11 cellular contexts compared by ENCODE assay signal in the genomic region with DNA sequence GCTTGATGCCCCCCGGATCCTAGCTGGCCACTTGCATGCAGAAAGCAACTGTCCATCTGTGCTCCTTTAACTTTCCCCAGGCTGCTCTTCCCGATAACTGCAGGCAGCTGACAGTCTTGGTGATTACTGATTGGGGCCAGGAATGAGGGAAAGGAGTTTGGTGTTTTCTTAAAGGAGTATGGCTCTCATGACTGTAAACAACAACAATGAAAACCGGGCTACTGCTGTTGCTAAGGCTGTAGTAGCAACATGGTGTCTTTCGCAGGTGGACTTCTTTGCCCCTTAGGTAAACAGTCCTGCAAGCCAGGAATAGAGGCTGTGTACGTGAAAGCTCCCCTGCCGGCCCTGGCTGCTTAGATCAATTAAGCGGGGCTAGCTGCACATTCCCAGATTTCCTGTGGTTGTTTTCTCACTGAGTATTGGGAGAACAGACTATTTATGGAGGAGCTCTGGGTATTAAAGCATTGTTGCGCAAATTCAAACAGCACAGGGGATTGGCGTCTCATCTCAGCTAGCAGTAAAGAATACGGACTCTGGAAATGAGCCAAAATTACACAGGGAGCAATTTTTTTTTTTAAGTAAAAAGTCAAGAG.
A peak's percentile ranks its signal among the peaks of the same experiment; 100 is the strongest.
DNase-seq lines count a peak whose midpoint lies in the region; ATAC-seq and TF ChIP-seq lines count a peak whose summit lies in the region.
"Had no signal": no experiment of that assay in that cellular context is flagged by ENCODE, and none has a peak within 500 bp of the region (broad histone marks: within the 10 kb centered on the region; RNA-seq: fewer than 3 reads in every experiment).

No MANE protein-coding gene starts in this region.

- H3K36me3 Mint-ChIP-seq in endodermal cell (ENCODE audit: low read depth) = no peaks in the 10 kb centered on the region
- no peaks in the 10 kb centered on the region for H3K36me3 Mint-ChIP-seq in activated CD4-positive, alpha-beta memory T cell treated with anti-CD3 and anti-CD28 coated beads for 36 hours

- no peaks in the 10 kb centered on the region for H3K36me3 ChIP-seq in endodermal cell (ENCODE audit: control insufficient read depth, insufficient read depth, low read length)

- peak overlapping the region; percentile 1 for H3K4me3 Mint-ChIP-seq in endodermal cell
- no peak overlapping the region for H3K4me3 Mint-ChIP-seq in activated CD4-positive, alpha-beta memory T cell treated with anti-CD3 and anti-CD28 coated beads for 36 hours
- H3K4me3 Mint-ChIP-seq: activated CD8-positive, alpha-beta T cell treated with anti-CD3 and anti-CD28 coated beads for 36 hours had no signal

- DNase-seq in COR-L47 (lab: John Stamatoyannopoulos, UW) (peak; percentile 76), NCI-H2227 (lab: John Stamatoyannopoulos, UW; ENCODE audit: unreplicated experiment) (peak; percentile 22), endodermal cell (peak; percentile 69), midbrain (lab: John Stamatoyannopoulos, UW) (peak; percentile 24), T-helper 2 cell (no peak)
- DNase-seq in activated CD4-positive, alpha-beta memory T cell treated with anti-CD3 and anti-CD28 coated beads for 36 hours = no peak
- DNase-seq: activated CD8-positive, alpha-beta T cell treated with anti-CD3 and anti-CD28 coated beads for 36 hours had no signal

- ATAC-seq in GM21529 (IDR thresholded peaks at IDR 0.05; ENCODE audit: unreplicated experiment) (no peak), GM18498 (IDR thresholded peaks at IDR 0.05; ENCODE audit: unreplicated experiment) (no peak)
- ATAC-seq: activated CD8-positive, alpha-beta T cell treated with anti-CD3 and anti-CD28 coated beads for 36 hours had no signal

- peak overlapping the region; percentile 52 for H3K4me3 ChIP-seq in endodermal cell (ENCODE audit: low read length)

- intact Hi-C loops in activated CD4-positive, alpha-beta memory T cell treated with anti-CD3 and anti-CD28 coated beads for 36 hours (cut with micrococcal nuclease) = no loop called here

- no peaks in the 10 kb centered on the region for H3K9me3 ChIP-seq in endodermal cell (ENCODE audit: control insufficient read depth, low read length)

- peak overlapping the region; percentile 64 for H3K27ac ChIP-seq in endodermal cell (ENCODE audit: low read depth, low read length)
- H3K27ac ChIP-seq: C4-2B, epithelial cell of prostate had no signal

- CTCF ChIA-PET in activated CD4-positive, alpha-beta memory T cell treated with anti-CD3 and anti-CD28 coated beads for 36 hours (lab: Charles Lee) = interaction anchor here (0.7 to 1.2 kb wide), 2 partner anchors 20 to 99 kb away, joined by 3 read pairs; no protein-coding TSS in a partner anchor

- H3K27me3 ChIP-seq in endodermal cell (ENCODE audit: control insufficient read depth, insufficient read depth, low read length, poor library complexity, severe bottlenecking) = no peaks in the 10 kb centered on the region

- peaks cover 13% of the 10 kb centered on the region for H3K4me1 ChIP-seq in endodermal cell (ENCODE audit: control insufficient read depth, insufficient read depth, low read length)

- H3K27me3 Mint-ChIP-seq in endodermal cell (ENCODE audit: insufficient read depth) = no peaks in the 10 kb centered on the region
- no peaks in the 10 kb centered on the region for H3K27me3 Mint-ChIP-seq in activated CD4-positive, alpha-beta memory T cell treated with anti-CD3 and anti-CD28 coated beads for 36 hours

- peaks cover 30% of the 10 kb centered on the region for H3K4me1 Mint-ChIP-seq in endodermal cell
- no peaks in the 10 kb centered on the region for H3K4me1 Mint-ChIP-seq in activated CD4-positive, alpha-beta memory T cell treated with anti-CD3 and anti-CD28 coated beads for 36 hours (ENCODE audit: low read depth)

- POLR2A ChIA-PET in activated CD4-positive, alpha-beta memory T cell treated with anti-CD3 and anti-CD28 coated beads for 36 hours (lab: Charles Lee) = no interaction called here

- TF ChIP-seq CTCF in endodermal cell (conservative IDR thresholded peaks at IDR 0.05) = no peak

- WGBS in endodermal cell (ENCODE audit: insufficient coverage in 1 of 2, insufficient read length in 1 of 2), 2 experiments = 63 to 74% methylated on average over 7 to 10 of the region's 10 CpGs

- peak overlapping the region; percentile 16 for H3K27ac Mint-ChIP-seq in endodermal cell
- no peak overlapping the region for H3K27ac Mint-ChIP-seq in activated CD4-positive, alpha-beta memory T cell treated with anti-CD3 and anti-CD28 coated beads for 36 hours
- H3K27ac Mint-ChIP-seq: activated CD8-positive, alpha-beta T cell treated with anti-CD3 and anti-CD28 coated beads for 36 hours had no signal

- no peaks in the 10 kb centered on the region for H3K9me3 Mint-ChIP-seq in endodermal cell
- no peaks in the 10 kb centered on the region for H3K9me3 Mint-ChIP-seq in activated CD4-positive, alpha-beta memory T cell treated with anti-CD3 and anti-CD28 coated beads for 36 hours
- H3K9me3 Mint-ChIP-seq: activated CD8-positive, alpha-beta T cell treated with anti-CD3 and anti-CD28 coated beads for 36 hours had no signal

- no peak overlapping the region for H3K9ac ChIP-seq in endodermal cell (ENCODE audit: extremely low read depth, low read length, poor library complexity, severe bottlenecking)

Comparison
In these comparisons a context has a peak if more than half of its experiments do, and no peak if none do; other contexts are left out.
1. DNase-seq: peak in COR-L47 (single experiment), NCI-H2227 (single experiment), endodermal cell (single experiment) and midbrain (single experiment); none in activated CD4-positive, alpha-beta memory T cell treated with anti-CD3 and anti-CD28 coated beads for 36 hours (single experiment) and T-helper 2 cell (0 of 5).